In the genomic region with DNA sequence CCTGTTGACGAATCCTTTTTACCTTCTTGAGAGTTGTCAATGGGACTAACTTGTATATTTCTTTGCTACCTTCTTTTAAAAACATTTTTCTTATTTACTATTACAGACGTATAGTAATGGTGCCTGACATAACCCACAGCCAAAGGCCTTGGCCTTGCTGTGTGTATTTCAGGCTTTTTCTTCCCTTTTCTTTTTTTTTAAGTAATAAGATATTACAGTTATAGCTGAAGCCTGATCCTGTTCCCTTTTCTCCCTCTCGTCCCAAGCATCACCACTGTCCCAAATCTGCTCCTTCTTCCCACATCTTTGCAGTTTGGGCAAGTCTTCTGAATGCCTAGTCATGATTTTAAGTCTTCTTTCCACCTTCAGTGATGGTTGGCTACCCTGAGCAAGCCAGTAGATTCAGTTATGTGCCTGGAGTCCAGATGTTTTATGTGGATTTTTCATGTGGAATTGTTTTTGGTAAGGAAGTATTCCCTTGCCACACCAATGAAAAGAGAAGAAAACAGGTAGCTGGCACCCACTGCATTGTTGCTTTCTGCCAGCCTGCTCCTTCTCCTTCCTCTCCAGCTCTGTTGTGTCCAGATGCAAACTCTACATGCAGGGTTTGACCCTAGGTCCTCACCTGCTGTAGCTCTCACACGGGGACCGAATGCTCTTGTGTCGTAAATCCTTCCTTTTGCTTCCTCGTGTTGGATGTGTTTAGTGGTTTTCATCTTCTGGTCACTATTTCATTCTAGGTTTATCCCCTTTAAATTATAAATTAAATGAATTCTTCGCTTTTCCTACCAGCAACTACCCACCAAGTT, we compare ENCODE assay signal across 1 cellular context.
TF ChIP-seq lines count a peak whose summit lies in the region.

No MANE protein-coding gene starts in this region.

TF ChIP-seq in WTC11, 78 proteins besides CTCF, POLR2A, EP300 and RAD21 (continued from another document):
- TF ChIP-seq, protein P1, sequence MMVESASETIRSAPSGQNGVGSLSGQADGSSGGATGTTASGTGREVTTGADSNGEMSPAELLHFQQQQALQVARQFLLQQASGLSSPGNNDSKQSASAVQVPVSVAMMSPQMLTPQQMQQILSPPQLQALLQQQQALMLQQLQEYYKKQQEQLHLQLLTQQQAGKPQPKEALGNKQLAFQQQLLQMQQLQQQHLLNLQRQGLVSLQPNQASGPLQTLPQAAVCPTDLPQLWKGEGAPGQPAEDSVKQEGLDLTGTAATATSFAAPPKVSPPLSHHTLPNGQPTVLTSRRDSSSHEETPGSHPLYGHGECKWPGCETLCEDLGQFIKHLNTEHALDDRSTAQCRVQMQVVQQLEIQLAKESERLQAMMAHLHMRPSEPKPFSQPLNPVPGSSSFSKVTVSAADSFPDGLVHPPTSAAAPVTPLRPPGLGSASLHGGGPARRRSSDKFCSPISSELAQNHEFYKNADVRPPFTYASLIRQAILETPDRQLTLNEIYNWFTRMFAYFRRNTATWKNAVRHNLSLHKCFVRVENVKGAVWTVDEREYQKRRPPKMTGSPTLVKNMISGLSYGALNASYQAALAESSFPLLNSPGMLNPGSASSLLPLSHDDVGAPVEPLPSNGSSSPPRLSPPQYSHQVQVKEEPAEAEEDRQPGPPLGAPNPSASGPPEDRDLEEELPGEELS (CRISPR knock-in tag; IDR thresholded peaks at IDR 0.05) = no peak
- no peak for TF ChIP-seq PRRX2 (CRISPR knock-in tag; IDR thresholded peaks at IDR 0.05)
- TF ChIP-seq ZNF263 (CRISPR knock-in tag; IDR thresholded peaks at IDR 0.05; ENCODE audit: low read depth) = no peak
- no peak for TF ChIP-seq JAZF1 (CRISPR knock-in tag; IDR thresholded peaks at IDR 0.05)
- no peak for TF ChIP-seq OVOL2 (CRISPR knock-in tag; IDR thresholded peaks at IDR 0.05; ENCODE audit: borderline replicate concordance)
- TF ChIP-seq, protein P2, sequence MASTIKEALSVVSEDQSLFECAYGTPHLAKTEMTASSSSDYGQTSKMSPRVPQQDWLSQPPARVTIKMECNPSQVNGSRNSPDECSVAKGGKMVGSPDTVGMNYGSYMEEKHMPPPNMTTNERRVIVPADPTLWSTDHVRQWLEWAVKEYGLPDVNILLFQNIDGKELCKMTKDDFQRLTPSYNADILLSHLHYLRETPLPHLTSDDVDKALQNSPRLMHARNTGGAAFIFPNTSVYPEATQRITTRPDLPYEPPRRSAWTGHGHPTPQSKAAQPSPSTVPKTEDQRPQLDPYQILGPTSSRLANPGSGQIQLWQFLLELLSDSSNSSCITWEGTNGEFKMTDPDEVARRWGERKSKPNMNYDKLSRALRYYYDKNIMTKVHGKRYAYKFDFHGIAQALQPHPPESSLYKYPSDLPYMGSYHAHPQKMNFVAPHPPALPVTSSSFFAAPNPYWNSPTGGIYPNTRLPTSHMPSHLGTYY (CRISPR knock-in tag; IDR thresholded peaks at IDR 0.05) = no peak
- TF ChIP-seq GABPB1 (CRISPR knock-in tag; IDR thresholded peaks at IDR 0.05) = no peak
- no peak for TF ChIP-seq NR3C1 (CRISPR knock-in tag; conservative IDR thresholded peaks at IDR 0.05; ENCODE audit: low read depth)
- no peak for TF ChIP-seq ELF4 (CRISPR knock-in tag; IDR thresholded peaks at IDR 0.05; ENCODE audit: low read depth)
- TF ChIP-seq ZNF416 (CRISPR knock-in tag; IDR thresholded peaks at IDR 0.05) = no peak
- no peak for TF ChIP-seq ZNF232 (CRISPR knock-in tag; IDR thresholded peaks at IDR 0.05)
- no peak for TF ChIP-seq ZNF317 (CRISPR knock-in tag; IDR thresholded peaks at IDR 0.05; ENCODE audit: borderline replicate concordance, low read depth)
- TF ChIP-seq RORB (CRISPR knock-in tag; IDR thresholded peaks at IDR 0.05) = no peak
- TF ChIP-seq, protein P3, sequence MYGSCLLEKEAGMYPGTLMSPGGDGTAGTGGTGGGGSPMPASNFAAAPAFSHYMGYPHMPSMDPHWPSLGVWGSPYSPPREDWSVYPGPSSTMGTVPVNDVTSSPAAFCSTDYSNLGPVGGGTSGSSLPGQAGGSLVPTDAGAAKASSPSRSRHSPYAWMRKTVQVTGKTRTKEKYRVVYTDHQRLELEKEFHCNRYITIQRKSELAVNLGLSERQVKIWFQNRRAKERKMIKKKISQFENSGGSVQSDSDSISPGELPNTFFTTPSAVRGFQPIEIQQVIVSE (CRISPR knock-in tag; IDR thresholded peaks at IDR 0.05; ENCODE audit: borderline replicate concordance) = no peak
- TF ChIP-seq, protein P4, sequence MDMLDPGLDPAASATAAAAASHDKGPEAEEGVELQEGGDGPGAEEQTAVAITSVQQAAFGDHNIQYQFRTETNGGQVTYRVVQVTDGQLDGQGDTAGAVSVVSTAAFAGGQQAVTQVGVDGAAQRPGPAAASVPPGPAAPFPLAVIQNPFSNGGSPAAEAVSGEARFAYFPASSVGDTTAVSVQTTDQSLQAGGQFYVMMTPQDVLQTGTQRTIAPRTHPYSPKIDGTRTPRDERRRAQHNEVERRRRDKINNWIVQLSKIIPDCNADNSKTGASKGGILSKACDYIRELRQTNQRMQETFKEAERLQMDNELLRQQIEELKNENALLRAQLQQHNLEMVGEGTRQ (CRISPR knock-in tag; IDR thresholded peaks at IDR 0.05) = no peak
